3 cellular contexts compared by ENCODE assay signal in genomic region chr13:47556703-47557102, GRCh38.
"Had no signal": no experiment of that assay in that cellular context is flagged by ENCODE, and none has a peak within 500 bp of the region (broad histone marks: within the 10 kb centered on the region; RNA-seq: fewer than 3 reads in every experiment).

No MANE protein-coding gene starts in this region.

- H3K4me3 ChIP-seq: GM12878 had no signal

- DNase-seq: GDM1, GF-D8 had no signal

- ATAC-seq: GM12878 had no signal
